Comparison of ENCODE assay signal across 8 cellular contexts in genomic region chr15:63277893-63278505, GRCh38. TPM values are rescaled to one million over a fixed set of nuclear protein-coding genes. Genes with fewer than 3 reads are reported as not detected.
A peak's percentile ranks its signal among the peaks of the same experiment; 100 is the strongest.
DNase-seq lines count a peak whose midpoint lies in the region; ATAC-seq and TF ChIP-seq lines count a peak whose summit lies in the region.

No MANE protein-coding gene starts in this region.

- H3K4me1 ChIP-seq in DOHH2 (ENCODE audit: control insufficient read depth, low read length), result peaks cover 17% of the 10 kb centered on the region
- no peaks in the 10 kb centered on the region for H3K4me1 ChIP-seq in mucosa of descending colon (ENCODE audit: low read depth)
- no peaks in the 10 kb centered on the region for H3K4me1 ChIP-seq in aorta (ENCODE audit: control insufficient read depth in 1 of 2, insufficient read depth in 2 of 2, low read length in 2 of 2)

- ATAC-seq in mucosa of descending colon (peak; percentile 7), aorta (ENCODE audit: low FRiP score) (peak; percentile 8), GM18907 (IDR thresholded peaks at IDR 0.05; ENCODE audit: unreplicated experiment) (no peak), HG02852 (IDR thresholded peaks at IDR 0.05; ENCODE audit: unreplicated experiment) (no peak), GM19324 (IDR thresholded peaks at IDR 0.05; ENCODE audit: low FRiP score, unreplicated experiment) (no peak)

- H3F3A ChIP-seq in DOHH2 (ENCODE audit: control insufficient read depth, insufficient read depth), result peaks cover 15% of the 10 kb centered on the region

- peak; percentile 11 for DNase-seq in KBM-7
- peak in 1 of 3 donors; percentile 19 for DNase-seq in mucosa of descending colon
- no peak for DNase-seq in aorta

- H3K27me3 ChIP-seq in DOHH2 (ENCODE audit: control insufficient read depth, low read length), result no peaks in the 10 kb centered on the region
- H3K27me3 ChIP-seq in aorta (ENCODE audit: control insufficient read depth in 1 of 2, insufficient read depth in 2 of 2, low read length in 1 of 2), result no peaks in the 10 kb centered on the region

- H4K20me1 ChIP-seq in DOHH2 (ENCODE audit: control insufficient read depth, insufficient read depth, low read depth, low read length), result no peaks in the 10 kb centered on the region

- in situ Hi-C loops in KBM-7 (cut with MboI; ENCODE audit: low pct_unique_long_range_greater_than_20kb, low sequenced_read_pairs), result no loop called here

- 9 to 12% methylated on average over 20 of the region's 20 CpGs for WGBS in aorta, 2 donors

- no peaks in the 10 kb centered on the region for H3K9me3 ChIP-seq in DOHH2 (ENCODE audit: control insufficient read depth, insufficient read depth, low read length)
- no peaks in the 10 kb centered on the region for H3K9me3 ChIP-seq in mucosa of descending colon
- H3K9me3 ChIP-seq in aorta (ENCODE audit: control insufficient read depth, low read length), result no peaks in the 10 kb centered on the region

- no peak for TF ChIP-seq CTCF in DOHH2 (IDR thresholded peaks at IDR 0.05; ENCODE audit: low read depth, low read length, poor library complexity, severe bottlenecking)
- no peak for TF ChIP-seq CTCF in mucosa of descending colon (IDR thresholded peaks at IDR 0.05)

- H3K36me3 ChIP-seq in DOHH2 (ENCODE audit: control insufficient read depth, low read length) (peaks cover 17% of the 10 kb centered on the region), mucosa of descending colon (ENCODE audit: low read depth) (no peaks in the 10 kb centered on the region), aorta (ENCODE audit: control insufficient read depth in 1 of 2, insufficient read depth in 2 of 2, low read length in 1 of 2) (peaks cover 0 to 3% of the 10 kb centered on the region in 2 donors)

- no peaks in the 10 kb centered on the region for H3K79me2 ChIP-seq in DOHH2 (ENCODE audit: control insufficient read depth, low read length)

- H3K4me3 ChIP-seq in DOHH2 (ENCODE audit: low read length) (peak overlapping the region; percentile 82), mucosa of descending colon (peak overlapping the region; percentile 33), aorta (ENCODE audit: low read length in 2 of 2) (peak overlapping the region; percentile 80 to 96)

- no peaks in the 10 kb centered on the region for H3K9me2 ChIP-seq in DOHH2 (replicated peaks; ENCODE audit: control insufficient read depth, low read length)

- intact Hi-C loops in mucosa of descending colon (cut with DNase I, micrococcal nuclease) (no loop called here), aorta (cut with DNase I) (loop anchor here (1.0 to 5.0 kb wide), 2 partner anchors 89 to 91 kb away; partner anchors contain the start of gene RAB8B (in 2 of the 2))

- H3K27ac ChIP-seq in DOHH2 (ENCODE audit: low read depth, low read length), result peak overlapping the region; percentile 43; the same call in 1 of the 2 replicates
- H3K27ac ChIP-seq in cingulate gyrus (ENCODE audit: low read depth, low read length), result peak overlapping the region; percentile 84
- peak overlapping the region; percentile 46 to 61 for H3K27ac ChIP-seq in aorta (ENCODE audit: low read depth in 1 of 2, low read length in 2 of 2)

- peak overlapping the region; percentile 73 for H3K4me2 ChIP-seq in DOHH2 (ENCODE audit: low read length)

RNA-seq across cellular contexts. Expression of gene APH1B, which starts 0.6 kb away (rescaled TPM):
- total RNA-seq in mucosa of descending colon, result 10 to 100 TPM in 2 of 3 donors, 1 to 10 TPM in 1; 6.1 to 12.7 (median 11.4) TPM
- 10 to 100 TPM; 24.1 to 28.4 TPM for total RNA-seq in aorta
- 10 to 100 TPM in 1 of 2 donors, 1 to 10 TPM in 1; 3.0 to 13.4 TPM for polyA plus RNA-seq in aorta

Comparison
In these comparisons a context has a peak if more than half of its experiments do, and no peak if none do; other contexts are left out.
1. H3K4me3 ChIP-seq: peak in every context shown above with its lines; median percentile 88 in aorta; 82 in DOHH2; 33 in mucosa of descending colon.
2. ATAC-seq: peak in mucosa of descending colon (single experiment) and aorta (single experiment); none in GM18907 (single experiment), HG02852 (single experiment) and GM19324 (single experiment).
3. intact Hi-C loops: an anchor here in aorta (1.0 to 5.0 kb wide); none called in mucosa of descending colon.
4. Peak in every context shown above with its lines, with median percentiles within 50 percentile points of each other: H3K27ac ChIP-seq.